Comparison of ENCODE assay signal across 1 cellular context in genomic region chr11:65859134-65859811, GRCh38.
TF ChIP-seq lines count a peak whose summit lies in the region.

No MANE protein-coding gene starts in this region.

TF ChIP-seq in GM12878, 131 proteins besides CTCF, POLR2A, EP300 and RAD21 (continued from another document):
- TF ChIP-seq ZBTB40 (IDR thresholded peaks at IDR 0.05; ENCODE audit: borderline replicate concordance), result no peak
TF ChIP-seq in GM12878: peak in this region for 26.
